In the genomic region with DNA sequence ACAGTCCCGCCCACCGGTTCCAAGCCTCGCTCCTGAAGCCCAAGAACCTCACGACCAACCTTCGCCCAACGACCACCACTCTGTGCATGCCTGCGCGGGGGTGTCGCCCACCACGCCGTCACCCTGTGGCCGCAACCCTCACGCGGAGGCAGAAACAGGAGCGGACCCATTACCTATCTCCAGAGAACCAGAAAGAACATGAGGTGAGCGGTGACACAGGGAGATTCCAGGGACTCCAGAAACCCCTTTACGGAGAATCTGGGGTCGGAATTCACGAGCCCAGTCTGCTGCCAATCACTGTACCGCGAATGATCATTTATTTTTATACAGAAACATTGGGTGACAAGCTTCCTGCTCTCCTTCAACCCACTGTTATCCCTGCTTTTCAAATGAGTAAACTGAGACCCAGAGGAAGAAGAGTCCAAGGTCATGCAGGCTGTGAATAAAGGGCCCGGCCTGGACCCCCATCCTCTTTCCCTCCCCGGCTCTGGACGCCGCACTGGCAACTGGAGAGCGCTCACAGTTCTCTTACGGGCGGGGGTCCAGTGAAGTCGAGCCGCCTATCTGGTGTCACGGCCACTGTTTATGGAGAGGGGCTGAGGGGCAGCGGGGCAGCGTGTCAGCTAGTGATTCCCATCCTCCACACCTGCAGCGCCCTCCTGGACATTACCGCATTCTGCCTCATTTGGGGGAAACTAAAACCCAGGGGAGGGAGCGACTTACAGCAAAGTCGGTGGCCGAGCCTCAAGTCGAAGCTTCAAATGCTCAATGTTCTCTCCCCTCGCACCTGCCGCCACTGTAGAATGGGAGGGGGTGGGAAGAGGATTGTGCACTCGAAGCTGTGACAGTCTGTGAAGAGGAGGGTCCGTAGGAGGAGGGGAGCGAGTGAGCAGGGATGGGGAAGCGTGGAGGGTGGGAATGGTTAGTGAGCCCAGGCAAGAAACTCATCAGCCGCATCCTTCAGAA, we compare ENCODE assay signal across 8 cellular contexts. TPM values are rescaled to one million over a fixed set of nuclear protein-coding genes. Genes with fewer than 3 reads are reported as not detected.
DNase-seq lines count a peak whose midpoint lies in the region; ATAC-seq and TF ChIP-seq lines count a peak whose summit lies in the region.

No MANE protein-coding gene starts in this region.

- H3K27me3 ChIP-seq in transverse colon: peaks cover 100% of the 10 kb centered on the region

- peak overlapping the region in 3 of 4 donors; percentile 26 to 57 (median 49) for H3K4me3 ChIP-seq in transverse colon

- 0 to 3% methylated on average over 4 to 43 of the region's 46 CpGs for WGBS in transverse colon (ENCODE audit: low coverage in 1 of 2), 2 donors

- ATAC-seq in activated T-cell treated with anti-CD3 and anti-CD28 coated beads, Interleukin-2, amount 50 U/mL, for 72 hours (replicated peaks in 1 of 2): no peak
- ATAC-seq in GM19324 (IDR thresholded peaks at IDR 0.05; ENCODE audit: low FRiP score, unreplicated experiment): no peak

- no peak overlapping the region for H3K27ac Mint-ChIP-seq in activated T-cell treated with anti-CD3 and anti-CD28 coated beads, Interleukin-2, amount 50 U/mL, for 72 hours

- intact Hi-C loops in transverse colon (cut with DNase I; ENCODE audit: low total_unique reads): no loop called here

- peak overlapping the region; percentile 84 to 90 for H3K4me3 Mint-ChIP-seq in activated T-cell treated with anti-CD3 and anti-CD28 coated beads, Interleukin-2, amount 50 U/mL, for 72 hours

- peaks cover 25% of the 10 kb centered on the region for H3K4me1 Mint-ChIP-seq in activated T-cell treated with anti-CD3 and anti-CD28 coated beads, Interleukin-2, amount 50 U/mL, for 72 hours (ENCODE audit: low read depth)

- TF ChIP-seq CTCF in transverse colon (IDR thresholded peaks at IDR 0.05): no peak

- peaks cover 25% of the 10 kb centered on the region for H3K27me3 Mint-ChIP-seq in activated T-cell treated with anti-CD3 and anti-CD28 coated beads, Interleukin-2, amount 50 U/mL, for 72 hours (ENCODE audit: low read depth)

- DNase-seq in activated naive CD4-positive, alpha-beta T cell treated with Interleukin-2 at 50 U/mL for 16 hours: peak; percentile 12
- DNase-seq in activated naive CD4-positive, alpha-beta T cell (lab: John Stamatoyannopoulos, UW): no peak
- peak in 1 of 2 donors; percentile 14 for DNase-seq in activated T-cell treated with anti-CD3 and anti-CD28 coated beads, Interleukin-2, amount 50 U/mL, for 72 hours
- DNase-seq in left kidney (ENCODE audit: low read depth, low spot score): peak; percentile 72
- no peak for DNase-seq in transverse colon
- DNase-seq in mucosa of gallbladder (ENCODE audit: low spot score): no peak
- no peak for DNase-seq in NCI-H187 treated with DMSO at 0.1 percent for 48 hours (lab: John Stamatoyannopoulos, UW)

- peaks cover 14 to 36% (median 35%) of the 10 kb centered on the region in 4 donors for H3K4me1 ChIP-seq in transverse colon

- no peak for TF ChIP-seq EP300 in transverse colon (IDR thresholded peaks at IDR 0.05; ENCODE audit: low read depth)

- no peaks in the 10 kb centered on the region for H3K9me3 ChIP-seq in transverse colon

- H3K36me3 Mint-ChIP-seq in activated T-cell treated with anti-CD3 and anti-CD28 coated beads, Interleukin-2, amount 50 U/mL, for 72 hours (ENCODE audit: insufficient read depth in 2 of 2): peaks cover 2 to 5% of the 10 kb centered on the region in 2 donors

- TF ChIP-seq POLR2A in transverse colon (IDR thresholded peaks at IDR 0.05): no peak

- in situ Hi-C loops in transverse colon (cut with MboI; ENCODE audit: low pct_ligation_motif_present in 1 of 4, low pct_unique_long_range_greater_than_20kb in 1 of 4, low sequenced_read_pairs in 3 of 4): no loop called here

- H3K27ac ChIP-seq in transverse colon: no peak overlapping the region

- no peaks in the 10 kb centered on the region for H3K36me3 ChIP-seq in transverse colon

- H3K9me3 Mint-ChIP-seq in activated T-cell treated with anti-CD3 and anti-CD28 coated beads, Interleukin-2, amount 50 U/mL, for 72 hours: no peaks in the 10 kb centered on the region

RNA-seq across cellular contexts. Expression of gene SLC30A3, which starts 0.7 kb away (rescaled TPM):
- total RNA-seq in activated T-cell treated with anti-CD3 and anti-CD28 coated beads, Interleukin-2, amount 50 U/mL, for 72 hours: 1 to 10 TPM; 1.5 to 2.3 TPM
- total RNA-seq in transverse colon (under 1 TPM in 1 of 4 donors, not detected in 3; 0.60 TPM), mucosa of gallbladder (not detected)

RNA-seq across cellular contexts. Expression of gene DNAJC5G, which starts 11.7 kb away (rescaled TPM):
- under 1 TPM in 1 of 2 donors, not detected in 1; 0.31 TPM for total RNA-seq in activated T-cell treated with anti-CD3 and anti-CD28 coated beads, Interleukin-2, amount 50 U/mL, for 72 hours
- total RNA-seq in transverse colon: not detected
- total RNA-seq in mucosa of gallbladder: not detected

RNA-seq across cellular contexts. Expression of gene TRIM54, which starts 18.7 kb away (rescaled TPM):
- total RNA-seq in activated T-cell treated with anti-CD3 and anti-CD28 coated beads, Interleukin-2, amount 50 U/mL, for 72 hours: under 1 TPM in 1 of 2 donors, not detected in 1; 0.36 TPM
- total RNA-seq in transverse colon (1 to 10 TPM in 2 of 4 donors, under 1 TPM in 1, not detected in 1; 0.40 to 1.9 (median 1.2) TPM), mucosa of gallbladder (0.26 TPM)

RNA-seq across cellular contexts. Expression of gene UCN, which starts 44.7 kb away (rescaled TPM):
- 1 to 10 TPM; 4.9 to 7.6 TPM for total RNA-seq in activated T-cell treated with anti-CD3 and anti-CD28 coated beads, Interleukin-2, amount 50 U/mL, for 72 hours
- total RNA-seq in transverse colon (10 to 100 TPM in 1 of 4 donors, 1 to 10 TPM in 1, under 1 TPM in 1, not detected in 1; 0.82 to 10.8 (median 2.2) TPM), mucosa of gallbladder (3.1 TPM)

RNA-seq across cellular contexts. Expression of gene CAD, which starts 46.4 kb away (rescaled TPM):
- total RNA-seq in activated T-cell treated with anti-CD3 and anti-CD28 coated beads, Interleukin-2, amount 50 U/mL, for 72 hours: 10 to 100 TPM; 53.6 to 64.5 TPM
- total RNA-seq in transverse colon (10 to 100 TPM; 11.9 to 25.9 (median 16.6) TPM), mucosa of gallbladder (26.7 TPM)

Comparison
In these comparisons a context has a peak if more than half of its experiments do, and no peak if none do; other contexts are left out.
1. DNase-seq: peak in activated naive CD4-positive, alpha-beta T cell treated with Interleukin-2 at 50 U/mL for 16 hours (single experiment) and left kidney (single experiment); none in activated naive CD4-positive, alpha-beta T cell (0 of 4), transverse colon (single experiment), mucosa of gallbladder (single experiment) and NCI-H187 treated with DMSO at 0.1 percent for 48 hours (single experiment).